Comparison of ENCODE assay signal across 1 cellular context in genomic region chr19:12884926-12885748, GRCh38.
TF ChIP-seq lines count a peak whose summit lies in the region.

No MANE protein-coding gene starts in this region.

TF ChIP-seq in HepG2, 621 proteins besides CTCF, POLR2A, EP300 and RAD21 (continued from another document and continues in another):
- 0 out of 2 replicates have a peak, but pooled peaks have one; percentile 24 for TF ChIP-seq ZNF337 (CRISPR knock-in tag; IDR thresholded peaks at IDR 0.05; ENCODE audit: borderline replicate concordance, low read depth)
- TF ChIP-seq CREM (IDR thresholded peaks at IDR 0.05): no peak
- no peak for TF ChIP-seq CREM (CRISPR knock-in tag; IDR thresholded peaks at IDR 0.05)
- peak; percentile 45; the same call in 1 of the 2 replicates for TF ChIP-seq POLR2G (IDR thresholded peaks at IDR 0.05; ENCODE audit: low read depth, low read length)
- peak; percentile 37; the same call in 1 of the 2 replicates for TF ChIP-seq TFDP1 (CRISPR knock-in tag; IDR thresholded peaks at IDR 0.05; ENCODE audit: borderline replicate concordance)
- TF ChIP-seq ZSCAN22 (CRISPR knock-in tag; IDR thresholded peaks at IDR 0.05): no peak
- no peak for TF ChIP-seq TRIM24 (CRISPR knock-in tag; IDR thresholded peaks at IDR 0.05)
- no peak for TF ChIP-seq CEBPG (CRISPR knock-in tag; IDR thresholded peaks at IDR 0.05)
- peak; percentile 51 for TF ChIP-seq SAP130 (CRISPR knock-in tag; IDR thresholded peaks at IDR 0.05; ENCODE audit: low read depth)
- TF ChIP-seq HNRNPL (IDR thresholded peaks at IDR 0.05; ENCODE audit: low read depth, low read length): peak; percentile 79; the same call in 1 of the 2 replicates
- TF ChIP-seq KMT2A (CRISPR knock-in tag; IDR thresholded peaks at IDR 0.05): 0 out of 2 replicates have a peak, but pooled peaks have one; percentile 24
- peak; percentile 57; the same call in 1 of the 2 replicates for TF ChIP-seq KDM3A (CRISPR knock-in tag; IDR thresholded peaks at IDR 0.05; ENCODE audit: low read depth)
- no peak for TF ChIP-seq REPIN1 (CRISPR knock-in tag; IDR thresholded peaks at IDR 0.05; ENCODE audit: borderline replicate concordance, low read depth)
- no peak for TF ChIP-seq REXO4 (CRISPR knock-in tag; IDR thresholded peaks at IDR 0.05; ENCODE audit: borderline replicate concordance)
- TF ChIP-seq ZNF7 (CRISPR knock-in tag; IDR thresholded peaks at IDR 0.05): no peak
- TF ChIP-seq, protein P1, sequence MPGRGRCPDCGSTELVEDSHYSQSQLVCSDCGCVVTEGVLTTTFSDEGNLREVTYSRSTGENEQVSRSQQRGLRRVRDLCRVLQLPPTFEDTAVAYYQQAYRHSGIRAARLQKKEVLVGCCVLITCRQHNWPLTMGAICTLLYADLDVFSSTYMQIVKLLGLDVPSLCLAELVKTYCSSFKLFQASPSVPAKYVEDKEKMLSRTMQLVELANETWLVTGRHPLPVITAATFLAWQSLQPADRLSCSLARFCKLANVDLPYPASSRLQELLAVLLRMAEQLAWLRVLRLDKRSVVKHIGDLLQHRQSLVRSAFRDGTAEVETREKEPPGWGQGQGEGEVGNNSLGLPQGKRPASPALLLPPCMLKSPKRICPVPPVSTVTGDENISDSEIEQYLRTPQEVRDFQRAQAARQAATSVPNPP (CRISPR knock-in tag; IDR thresholded peaks at IDR 0.05): 0 out of 2 replicates have a peak, but pooled peaks have one; percentile 23
- TF ChIP-seq ZNF670 (CRISPR knock-in tag; IDR thresholded peaks at IDR 0.05; ENCODE audit: borderline replicate concordance): 0 out of 2 replicates have a peak, but pooled peaks have one; percentile 10
- TF ChIP-seq KDM5B (CRISPR knock-in tag; IDR thresholded peaks at IDR 0.05; ENCODE audit: borderline replicate concordance): peak; percentile 50; the same call in 1 of the 2 replicates
- TF ChIP-seq ZNF773 (CRISPR knock-in tag; IDR thresholded peaks at IDR 0.05; ENCODE audit: borderline replicate concordance): no peak
- peak; percentile 84; a peak in 3 of 4 replicates for TF ChIP-seq HMGXB4 (CRISPR knock-in tag; IDR thresholded peaks at IDR 0.05; ENCODE audit: borderline replicate concordance in 1 of 2, low read depth in 1 of 2)
- TF ChIP-seq MTF1 (CRISPR knock-in tag; IDR thresholded peaks at IDR 0.05): no peak
- TF ChIP-seq KDM2A (CRISPR knock-in tag; IDR thresholded peaks at IDR 0.05; ENCODE audit: borderline replicate concordance, low read depth): peak; percentile 50
- TF ChIP-seq HDAC1 (CRISPR knock-in tag; IDR thresholded peaks at IDR 0.05): peak; percentile 29; the same call in 1 of the 2 replicates
- no peak for TF ChIP-seq ZNF34 (CRISPR knock-in tag; IDR thresholded peaks at IDR 0.05; ENCODE audit: borderline replicate concordance)
- no peak for TF ChIP-seq DR1 (CRISPR knock-in tag; IDR thresholded peaks at IDR 0.05)
- no peak for TF ChIP-seq ZNF260 (CRISPR knock-in tag; IDR thresholded peaks at IDR 0.05; ENCODE audit: borderline replicate concordance, low read depth)
- TF ChIP-seq MTA1 (CRISPR knock-in tag; IDR thresholded peaks at IDR 0.05; ENCODE audit: borderline replicate concordance): peak; percentile 24; the same call in 1 of the 2 replicates
- 0 out of 2 replicates have a peak, but pooled peaks have one; percentile 17 for TF ChIP-seq SAFB2 (CRISPR knock-in tag; IDR thresholded peaks at IDR 0.05; ENCODE audit: borderline replicate concordance, low read depth)
- TF ChIP-seq, protein P2, sequence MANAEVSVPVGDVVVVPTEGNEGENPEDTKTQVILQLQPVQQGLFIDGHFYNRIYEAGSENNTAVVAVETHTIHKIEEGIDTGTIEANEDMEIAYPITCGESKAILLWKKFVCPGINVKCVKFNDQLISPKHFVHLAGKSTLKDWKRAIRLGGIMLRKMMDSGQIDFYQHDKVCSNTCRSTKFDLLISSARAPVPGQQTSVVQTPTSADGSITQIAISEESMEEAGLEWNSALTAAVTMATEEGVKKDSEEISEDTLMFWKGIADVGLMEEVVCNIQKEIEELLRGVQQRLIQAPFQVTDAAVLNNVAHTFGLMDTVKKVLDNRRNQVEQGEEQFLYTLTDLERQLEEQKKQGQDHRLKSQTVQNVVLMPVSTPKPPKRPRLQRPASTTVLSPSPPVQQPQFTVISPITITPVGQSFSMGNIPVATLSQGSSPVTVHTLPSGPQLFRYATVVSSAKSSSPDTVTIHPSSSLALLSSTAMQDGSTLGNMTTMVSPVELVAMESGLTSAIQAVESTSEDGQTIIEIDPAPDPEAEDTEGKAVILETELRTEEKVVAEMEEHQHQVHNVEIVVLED (CRISPR knock-in tag; IDR thresholded peaks at IDR 0.05; ENCODE audit: borderline replicate concordance): peak; percentile 67
- TF ChIP-seq ZBTB10 (CRISPR knock-in tag; IDR thresholded peaks at IDR 0.05; ENCODE audit: borderline replicate concordance): peak; percentile 75; the same call in 1 of the 2 replicates
- TF ChIP-seq, protein P3, sequence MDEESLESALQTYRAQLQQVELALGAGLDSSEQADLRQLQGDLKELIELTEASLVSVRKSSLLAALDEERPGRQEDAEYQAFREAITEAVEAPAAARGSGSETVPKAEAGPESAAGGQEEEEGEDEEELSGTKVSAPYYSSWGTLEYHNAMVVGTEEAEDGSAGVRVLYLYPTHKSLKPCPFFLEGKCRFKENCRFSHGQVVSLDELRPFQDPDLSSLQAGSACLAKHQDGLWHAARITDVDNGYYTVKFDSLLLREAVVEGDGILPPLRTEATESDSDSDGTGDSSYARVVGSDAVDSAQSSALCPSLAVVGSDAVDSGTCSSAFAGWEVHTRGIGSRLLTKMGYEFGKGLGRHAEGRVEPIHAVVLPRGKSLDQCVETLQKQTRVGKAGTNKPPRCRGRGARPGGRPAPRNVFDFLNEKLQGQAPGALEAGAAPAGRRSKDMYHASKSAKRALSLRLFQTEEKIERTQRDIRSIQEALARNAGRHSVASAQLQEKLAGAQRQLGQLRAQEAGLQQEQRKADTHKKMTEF (CRISPR knock-in tag; IDR thresholded peaks at IDR 0.05): peak; percentile 74
- 0 out of 2 replicates have a peak, but pooled peaks have one; percentile 41 for TF ChIP-seq NFKB2 (CRISPR knock-in tag; IDR thresholded peaks at IDR 0.05; ENCODE audit: borderline replicate concordance)
- peak; percentile 62 for TF ChIP-seq YY1 (IDR thresholded peaks at IDR 0.05; ENCODE audit: insufficient read depth, insufficient replicate concordance, low read depth, low read length)
- peak; percentile 16; the same call in 1 of the 2 replicates for TF ChIP-seq ARID5B (CRISPR knock-in tag; IDR thresholded peaks at IDR 0.05)
- TF ChIP-seq, protein P4, sequence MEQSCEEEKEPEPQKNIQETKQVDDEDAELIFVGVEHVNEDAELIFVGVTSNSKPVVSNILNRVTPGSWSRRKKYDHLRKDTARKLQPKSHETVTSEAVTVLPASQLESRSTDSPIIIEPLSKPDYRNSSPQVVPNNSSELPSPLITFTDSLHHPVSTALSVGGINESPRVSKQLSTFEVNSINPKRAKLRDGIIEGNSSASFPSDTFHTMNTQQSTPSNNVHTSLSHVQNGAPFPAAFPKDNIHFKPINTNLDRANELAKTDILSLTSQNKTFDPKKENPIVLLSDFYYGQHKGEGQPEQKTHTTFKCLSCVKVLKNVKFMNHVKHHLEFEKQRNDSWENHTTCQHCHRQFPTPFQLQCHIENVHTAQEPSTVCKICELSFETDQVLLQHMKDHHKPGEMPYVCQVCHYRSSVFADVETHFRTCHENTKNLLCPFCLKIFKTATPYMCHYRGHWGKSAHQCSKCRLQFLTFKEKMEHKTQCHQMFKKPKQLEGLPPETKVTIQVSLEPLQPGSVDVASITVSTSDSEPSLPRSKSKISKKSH (CRISPR knock-in tag; IDR thresholded peaks at IDR 0.05; ENCODE audit: borderline replicate concordance): peak; percentile 33; the same call in 1 of the 2 replicates
- TF ChIP-seq HNRNPLL (IDR thresholded peaks at IDR 0.05; ENCODE audit: low read depth, low read length, poor library complexity, severe bottlenecking): peak; percentile 50
- 0 out of 2 replicates have a peak, but pooled peaks have one; percentile 22 for TF ChIP-seq SRY (CRISPR knock-in tag; IDR thresholded peaks at IDR 0.05)
- no peak for TF ChIP-seq ZMYM3 (CRISPR knock-in tag; IDR thresholded peaks at IDR 0.05)
- 0 out of 2 replicates have a peak, but pooled peaks have one; percentile 27 for TF ChIP-seq ZNF607 (CRISPR knock-in tag; IDR thresholded peaks at IDR 0.05; ENCODE audit: borderline replicate concordance)
- no peak for TF ChIP-seq HDAC2 (CRISPR knock-in tag; IDR thresholded peaks at IDR 0.05)
- TF ChIP-seq MED8 (CRISPR knock-in tag; IDR thresholded peaks at IDR 0.05; ENCODE audit: insufficient replicate concordance): no peak
